In the genomic region with DNA sequence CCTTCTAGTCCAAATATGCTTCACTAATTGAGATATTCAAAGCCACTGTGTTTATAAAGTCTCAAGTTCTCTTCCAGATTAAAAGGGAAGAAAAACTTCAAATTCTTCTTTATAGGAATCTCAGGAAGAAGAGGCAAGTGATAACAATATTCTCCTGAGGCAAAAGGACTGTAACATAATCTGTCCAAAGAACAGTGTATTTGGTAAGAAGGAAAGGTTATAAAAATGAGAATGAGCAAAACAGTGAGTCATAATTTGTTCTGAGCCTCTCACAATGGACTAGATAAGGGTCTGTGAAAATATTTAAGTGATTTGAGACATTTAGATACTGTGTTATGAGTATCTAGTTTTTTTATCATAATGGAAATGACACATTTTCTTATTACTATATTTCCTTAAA, we compare ENCODE assay signal across 1 cellular context.
TF ChIP-seq lines count a peak whose summit lies in the region.

No MANE protein-coding gene starts in this region.

TF ChIP-seq in HEK293, 187 proteins besides CTCF, POLR2A, EP300 and RAD21 (continued from another document):
- TF ChIP-seq ZNF148 (tag by site-specific recombination; IDR thresholded peaks at IDR 0.05; ENCODE audit: borderline replicate concordance) (no peak), ZBTB7A (tag by site-specific recombination; IDR thresholded peaks at IDR 0.05; ENCODE audit: low read depth) (no peak), ZNF561 (tag by site-specific recombination; IDR thresholded peaks at IDR 0.05; ENCODE audit: borderline replicate concordance) (no peak), SP7 (tag by site-specific recombination; IDR thresholded peaks at IDR 0.05) (no peak), ZNF501 (tag by site-specific recombination; IDR thresholded peaks at IDR 0.05) (no peak), ZNF585B (tag by site-specific recombination; IDR thresholded peaks at IDR 0.05) (no peak), ZNF558 (tag by site-specific recombination; IDR thresholded peaks at IDR 0.05) (no peak), ZNF416 (tag by site-specific recombination; IDR thresholded peaks at IDR 0.05) (no peak), ZNF645 (tag by site-specific recombination; IDR thresholded peaks at IDR 0.05) (no peak), ZNF423 (tag by site-specific recombination; IDR thresholded peaks at IDR 0.05) (no peak), ZNF350 (tag by site-specific recombination; IDR thresholded peaks at IDR 0.05) (no peak), SCRT2 (tag by site-specific recombination; IDR thresholded peaks at IDR 0.05) (no peak), ZNF266 (tag by site-specific recombination; IDR thresholded peaks at IDR 0.05; ENCODE audit: low read depth) (no peak), ZNF514 (tag by site-specific recombination; IDR thresholded peaks at IDR 0.05) (no peak), ZNF248 (tag by site-specific recombination; IDR thresholded peaks at IDR 0.05) (no peak), ZNF843 (tag by site-specific recombination; IDR thresholded peaks at IDR 0.05) (peak; percentile 50), ZNF629 (tag by site-specific recombination; IDR thresholded peaks at IDR 0.05) (peak; percentile 75), ZBTB20 (tag by site-specific recombination; IDR thresholded peaks at IDR 0.05) (no peak), ZNF16 (tag by site-specific recombination; IDR thresholded peaks at IDR 0.05; ENCODE audit: low read depth) (no peak), KLF1 (tag by site-specific recombination; IDR thresholded peaks at IDR 0.05) (no peak), ZNF785 (tag by site-specific recombination; IDR thresholded peaks at IDR 0.05) (no peak), KLF16 (tag by site-specific recombination; IDR thresholded peaks at IDR 0.05) (no peak), OVOL3 (tag by site-specific recombination; IDR thresholded peaks at IDR 0.05) (no peak), ZBTB17 (tag by site-specific recombination; IDR thresholded peaks at IDR 0.05) (no peak), ZBTB26 (tag by site-specific recombination; optimal IDR thresholded peaks at IDR 0.05) (no peak), ZNF548 (tag by site-specific recombination; IDR thresholded peaks at IDR 0.05) (no peak), ZBTB8A (tag by site-specific recombination; IDR thresholded peaks at IDR 0.05) (no peak), ZNF792 (tag by site-specific recombination; IDR thresholded peaks at IDR 0.05) (no peak), MZF1 (tag by site-specific recombination; IDR thresholded peaks at IDR 0.05; ENCODE audit: borderline replicate concordance) (no peak), HIC1 (tag by site-specific recombination; IDR thresholded peaks at IDR 0.05) (peak; percentile 16; the same call in 1 of the 2 replicates), WT1 (tag by site-specific recombination; IDR thresholded peaks at IDR 0.05) (no peak), ZXDB (tag by site-specific recombination; IDR thresholded peaks at IDR 0.05) (peak; percentile 76), ZBTB21 (tag by site-specific recombination; IDR thresholded peaks at IDR 0.05) (no peak), ZNF366 (tag by site-specific recombination; conservative IDR thresholded peaks at IDR 0.05) (no peak), ZNF670 (tag by site-specific recombination; IDR thresholded peaks at IDR 0.05; ENCODE audit: low read depth) (no peak), ZNF610 (tag by site-specific recombination; IDR thresholded peaks at IDR 0.05; ENCODE audit: borderline replicate concordance) (no peak), ZNF23 (tag by site-specific recombination; IDR thresholded peaks at IDR 0.05; ENCODE audit: borderline replicate concordance) (no peak), KLF8 (tag by site-specific recombination; IDR thresholded peaks at IDR 0.05) (peak; percentile 54), ZNF555 (tag by site-specific recombination; conservative IDR thresholded peaks at IDR 0.05) (no peak)
- TF ChIP-seq, protein P1, sequence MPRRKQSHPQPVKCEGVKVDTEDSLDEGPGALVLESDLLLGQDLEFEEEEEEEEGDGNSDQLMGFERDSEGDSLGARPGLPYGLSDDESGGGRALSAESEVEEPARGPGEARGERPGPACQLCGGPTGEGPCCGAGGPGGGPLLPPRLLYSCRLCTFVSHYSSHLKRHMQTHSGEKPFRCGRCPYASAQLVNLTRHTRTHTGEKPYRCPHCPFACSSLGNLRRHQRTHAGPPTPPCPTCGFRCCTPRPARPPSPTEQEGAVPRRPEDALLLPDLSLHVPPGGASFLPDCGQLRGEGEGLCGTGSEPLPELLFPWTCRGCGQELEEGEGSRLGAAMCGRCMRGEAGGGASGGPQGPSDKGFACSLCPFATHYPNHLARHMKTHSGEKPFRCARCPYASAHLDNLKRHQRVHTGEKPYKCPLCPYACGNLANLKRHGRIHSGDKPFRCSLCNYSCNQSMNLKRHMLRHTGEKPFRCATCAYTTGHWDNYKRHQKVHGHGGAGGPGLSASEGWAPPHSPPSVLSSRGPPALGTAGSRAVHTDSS (tag by site-specific recombination; IDR thresholded peaks at IDR 0.05) = no peak
- TF ChIP-seq, protein P2, sequence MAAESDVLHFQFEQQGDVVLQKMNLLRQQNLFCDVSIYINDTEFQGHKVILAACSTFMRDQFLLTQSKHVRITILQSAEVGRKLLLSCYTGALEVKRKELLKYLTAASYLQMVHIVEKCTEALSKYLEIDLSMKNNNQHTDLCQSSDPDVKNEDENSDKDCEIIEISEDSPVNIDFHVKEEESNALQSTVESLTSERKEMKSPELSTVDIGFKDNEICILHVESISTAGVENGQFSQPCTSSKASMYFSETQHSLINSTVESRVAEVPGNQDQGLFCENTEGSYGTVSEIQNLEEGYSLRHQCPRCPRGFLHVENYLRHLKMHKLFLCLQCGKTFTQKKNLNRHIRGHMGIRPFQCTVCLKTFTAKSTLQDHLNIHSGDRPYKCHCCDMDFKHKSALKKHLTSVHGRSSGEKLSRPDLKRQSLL (tag by site-specific recombination; IDR thresholded peaks at IDR 0.05) = no peak
- TF ChIP-seq, protein P3, sequence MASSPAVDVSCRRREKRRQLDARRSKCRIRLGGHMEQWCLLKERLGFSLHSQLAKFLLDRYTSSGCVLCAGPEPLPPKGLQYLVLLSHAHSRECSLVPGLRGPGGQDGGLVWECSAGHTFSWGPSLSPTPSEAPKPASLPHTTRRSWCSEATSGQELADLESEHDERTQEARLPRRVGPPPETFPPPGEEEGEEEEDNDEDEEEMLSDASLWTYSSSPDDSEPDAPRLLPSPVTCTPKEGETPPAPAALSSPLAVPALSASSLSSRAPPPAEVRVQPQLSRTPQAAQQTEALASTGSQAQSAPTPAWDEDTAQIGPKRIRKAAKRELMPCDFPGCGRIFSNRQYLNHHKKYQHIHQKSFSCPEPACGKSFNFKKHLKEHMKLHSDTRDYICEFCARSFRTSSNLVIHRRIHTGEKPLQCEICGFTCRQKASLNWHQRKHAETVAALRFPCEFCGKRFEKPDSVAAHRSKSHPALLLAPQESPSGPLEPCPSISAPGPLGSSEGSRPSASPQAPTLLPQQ (tag by site-specific recombination; IDR thresholded peaks at IDR 0.05) = 0 out of 2 replicates have a peak, but pooled peaks have one; percentile 28
- TF ChIP-seq, protein P4, sequence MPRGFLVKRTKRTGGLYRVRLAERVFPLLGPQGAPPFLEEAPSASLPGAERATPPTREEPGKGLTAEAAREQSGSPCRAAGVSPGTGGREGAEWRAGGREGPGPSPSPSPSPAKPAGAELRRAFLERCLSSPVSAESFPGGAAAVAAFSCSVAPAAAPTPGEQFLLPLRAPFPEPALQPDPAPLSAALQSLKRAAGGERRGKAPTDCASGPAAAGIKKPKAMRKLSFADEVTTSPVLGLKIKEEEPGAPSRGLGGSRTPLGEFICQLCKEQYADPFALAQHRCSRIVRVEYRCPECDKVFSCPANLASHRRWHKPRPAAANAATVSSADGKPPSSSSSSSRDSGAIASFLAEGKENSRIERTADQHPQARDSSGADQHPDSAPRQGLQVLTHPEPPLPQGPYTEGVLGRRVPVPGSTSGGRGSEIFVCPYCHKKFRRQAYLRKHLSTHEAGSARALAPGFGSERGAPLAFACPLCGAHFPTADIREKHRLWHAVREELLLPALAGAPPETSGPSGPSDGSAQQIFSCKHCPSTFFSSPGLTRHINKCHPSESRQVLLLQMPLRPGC (tag by site-specific recombination; IDR thresholded peaks at IDR 0.05) = no peak
- TF ChIP-seq, protein P5, sequence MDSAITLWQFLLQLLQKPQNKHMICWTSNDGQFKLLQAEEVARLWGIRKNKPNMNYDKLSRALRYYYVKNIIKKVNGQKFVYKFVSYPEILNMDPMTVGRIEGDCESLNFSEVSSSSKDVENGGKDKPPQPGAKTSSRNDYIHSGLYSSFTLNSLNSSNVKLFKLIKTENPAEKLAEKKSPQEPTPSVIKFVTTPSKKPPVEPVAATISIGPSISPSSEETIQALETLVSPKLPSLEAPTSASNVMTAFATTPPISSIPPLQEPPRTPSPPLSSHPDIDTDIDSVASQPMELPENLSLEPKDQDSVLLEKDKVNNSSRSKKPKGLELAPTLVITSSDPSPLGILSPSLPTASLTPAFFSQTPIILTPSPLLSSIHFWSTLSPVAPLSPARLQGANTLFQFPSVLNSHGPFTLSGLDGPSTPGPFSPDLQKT (IDR thresholded peaks at IDR 0.05; ENCODE audit: borderline replicate concordance, low read depth, low read length) = no peak
- TF ChIP-seq, protein P6, sequence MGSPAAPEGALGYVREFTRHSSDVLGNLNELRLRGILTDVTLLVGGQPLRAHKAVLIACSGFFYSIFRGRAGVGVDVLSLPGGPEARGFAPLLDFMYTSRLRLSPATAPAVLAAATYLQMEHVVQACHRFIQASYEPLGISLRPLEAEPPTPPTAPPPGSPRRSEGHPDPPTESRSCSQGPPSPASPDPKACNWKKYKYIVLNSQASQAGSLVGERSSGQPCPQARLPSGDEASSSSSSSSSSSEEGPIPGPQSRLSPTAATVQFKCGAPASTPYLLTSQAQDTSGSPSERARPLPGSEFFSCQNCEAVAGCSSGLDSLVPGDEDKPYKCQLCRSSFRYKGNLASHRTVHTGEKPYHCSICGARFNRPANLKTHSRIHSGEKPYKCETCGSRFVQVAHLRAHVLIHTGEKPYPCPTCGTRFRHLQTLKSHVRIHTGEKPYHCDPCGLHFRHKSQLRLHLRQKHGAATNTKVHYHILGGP (tag by site-specific recombination; IDR thresholded peaks at IDR 0.05) = no peak
TF ChIP-seq in HEK293: peak in this region for 9.
